ENCODE assay signal across 8 cellular contexts in the genomic region with DNA sequence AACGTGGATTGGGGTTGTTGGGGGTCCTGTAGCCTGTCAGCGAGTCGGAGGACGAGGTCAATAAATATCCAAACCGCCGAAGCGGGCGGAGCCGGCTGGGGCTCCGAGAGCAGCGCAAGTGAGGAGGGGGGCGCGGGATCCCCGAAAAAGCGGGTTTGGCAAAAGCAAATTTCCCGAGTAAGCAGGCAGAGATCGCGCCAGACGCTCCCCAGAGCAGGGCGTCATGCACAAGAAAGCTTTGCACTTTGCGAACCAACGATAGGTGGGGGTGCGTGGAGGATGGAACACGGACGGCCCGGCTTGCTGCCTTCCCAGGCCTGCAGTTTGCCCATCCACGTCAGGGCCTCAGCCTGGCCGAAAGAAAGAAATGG. TPM values are rescaled to one million over a fixed set of nuclear protein-coding genes. Genes with fewer than 3 reads are reported as not detected.
DNase-seq lines count a peak whose midpoint lies in the region; ATAC-seq and TF ChIP-seq lines count a peak whose summit lies in the region.

No MANE protein-coding gene starts in this region.

- no peaks in the 10 kb centered on the region for H3K9me3 Mint-ChIP-seq in nephron progenitor cell

- DNase-seq in DMS53 treated with DMSO at 0.1 percent for 48 hours (lab: John Stamatoyannopoulos, UW; ENCODE audit: unreplicated experiment), result peak; percentile 53
- DNase-seq in activated CD4-positive, alpha-beta T cell treated with anti-CD3 and anti-CD28 coated beads, Interleukin-2, amount 50 U/mL, for 1 hour, result peak; percentile 53
- DNase-seq in esophagus muscularis mucosa (ENCODE audit: extremely low spot score), result no peak
- DNase-seq in nephron progenitor cell, result peak; percentile 52

- H3K9ac ChIP-seq in HUES48 (ENCODE audit: low read depth, low read length), result peak overlapping the region; percentile 62

- TF ChIP-seq CTCF in esophagus muscularis mucosa (IDR thresholded peaks at IDR 0.05) (no peak), nephron progenitor cell (IDR thresholded peaks at IDR 0.05) (no peak)

- H3K27me3 ChIP-seq in HUES48 (ENCODE audit: control insufficient read depth, insufficient read depth, low read length) (no peaks in the 10 kb centered on the region), esophagus muscularis mucosa (no peaks in the 10 kb centered on the region)

- H3K36me3 ChIP-seq in HUES48 (ENCODE audit: control insufficient read depth, insufficient read depth, low read length) (no peaks in the 10 kb centered on the region), esophagus muscularis mucosa (peaks cover 5 to 37% (median 21%) of the 10 kb centered on the region in 4 donors)

- peaks cover 13% of the 10 kb centered on the region for H3K36me3 Mint-ChIP-seq in nephron progenitor cell (ENCODE audit: low read depth)

- peaks cover 33% of the 10 kb centered on the region for H3K4me1 Mint-ChIP-seq in nephron progenitor cell

- H3K9me3 ChIP-seq in HUES48 (ENCODE audit: control insufficient read depth, insufficient read depth, low read length) (no peaks in the 10 kb centered on the region), esophagus muscularis mucosa (no peaks in the 10 kb centered on the region)

- H3K27ac ChIP-seq in HUES48 (ENCODE audit: low read depth, low read length), result peak overlapping the region; percentile 98
- H3K27ac ChIP-seq in esophagus muscularis mucosa (replicated peaks in 1 of 4), result peak overlapping the region; percentile 91 to 98 (median 97)

- 1% methylated on average over 25 of the region's 28 CpGs for WGBS in esophagus muscularis mucosa

- intact Hi-C loops in esophagus muscularis mucosa (cut with DNase I), result loop anchor here (1.0 kb wide), 1 partner anchor 29 kb away; no protein-coding TSS in a partner anchor

- peak overlapping the region; percentile 99 for H3K27ac Mint-ChIP-seq in nephron progenitor cell

- H3K4me1 ChIP-seq in HUES48 (ENCODE audit: control insufficient read depth, insufficient read depth, low read length), result peaks cover 24% of the 10 kb centered on the region
- peaks cover 35 to 69% (median 58%) of the 10 kb centered on the region in 4 donors for H3K4me1 ChIP-seq in esophagus muscularis mucosa

- H3K4me3 ChIP-seq in HUES48 (ENCODE audit: low read depth, low read length), result peak overlapping the region; percentile 72
- H3K4me3 ChIP-seq in esophagus muscularis mucosa, result peak overlapping the region; percentile 87 to 98 (median 92)

- ATAC-seq in HG03565 (IDR thresholded peaks at IDR 0.05; ENCODE audit: unreplicated experiment), result no peak
- no peak for ATAC-seq in GM18505 (IDR thresholded peaks at IDR 0.05; ENCODE audit: unreplicated experiment)
- no peak for ATAC-seq in HG03097 (IDR thresholded peaks at IDR 0.05; ENCODE audit: low FRiP score, unreplicated experiment)

- H3K4me3 Mint-ChIP-seq in nephron progenitor cell, result peak overlapping the region; percentile 95

- TF ChIP-seq POLR2A in esophagus muscularis mucosa (IDR thresholded peaks at IDR 0.05; ENCODE audit: low read depth), result no peak
- TF ChIP-seq POLR2A in GM18505 (IDR thresholded peaks at IDR 0.05; ENCODE audit: borderline replicate concordance, extremely low read depth, insufficient read depth, insufficient read length), result no peak

- H3K27me3 Mint-ChIP-seq in nephron progenitor cell (ENCODE audit: low read depth, poor library complexity), result no peaks in the 10 kb centered on the region

- TF ChIP-seq EP300 in esophagus muscularis mucosa (IDR thresholded peaks at IDR 0.05), result no peak

RNA-seq across cellular contexts. Expression of gene SIX5, which starts 0.8 kb away (rescaled TPM):
- 10 to 100 TPM; 18.2 to 39.9 (median 28.8) TPM for total RNA-seq in esophagus muscularis mucosa

RNA-seq across cellular contexts. Expression of gene DMPK, which starts 12.5 kb away (rescaled TPM):
- total RNA-seq in esophagus muscularis mucosa, result 100 to 1,000 TPM; 247 to 487 (median 347) TPM

RNA-seq across cellular contexts. Expression of gene DMWD, which starts 22.8 kb away (rescaled TPM):
- total RNA-seq in esophagus muscularis mucosa, result 10 to 100 TPM; 56.0 to 88.7 (median 63.3) TPM

RNA-seq across cellular contexts. Expression of gene MEIOSIN, which starts 36.6 kb away (rescaled TPM):
- total RNA-seq in esophagus muscularis mucosa, result not detected

RNA-seq across cellular contexts. Expression of gene FBXO46, which starts 39.1 kb away (rescaled TPM):
- total RNA-seq in esophagus muscularis mucosa, result 10 to 100 TPM in 3 of 4 donors, 1 to 10 TPM in 1; 8.6 to 27.7 (median 18.2) TPM
